ENCODE assay signal across 1 cellular context in the genomic region with DNA sequence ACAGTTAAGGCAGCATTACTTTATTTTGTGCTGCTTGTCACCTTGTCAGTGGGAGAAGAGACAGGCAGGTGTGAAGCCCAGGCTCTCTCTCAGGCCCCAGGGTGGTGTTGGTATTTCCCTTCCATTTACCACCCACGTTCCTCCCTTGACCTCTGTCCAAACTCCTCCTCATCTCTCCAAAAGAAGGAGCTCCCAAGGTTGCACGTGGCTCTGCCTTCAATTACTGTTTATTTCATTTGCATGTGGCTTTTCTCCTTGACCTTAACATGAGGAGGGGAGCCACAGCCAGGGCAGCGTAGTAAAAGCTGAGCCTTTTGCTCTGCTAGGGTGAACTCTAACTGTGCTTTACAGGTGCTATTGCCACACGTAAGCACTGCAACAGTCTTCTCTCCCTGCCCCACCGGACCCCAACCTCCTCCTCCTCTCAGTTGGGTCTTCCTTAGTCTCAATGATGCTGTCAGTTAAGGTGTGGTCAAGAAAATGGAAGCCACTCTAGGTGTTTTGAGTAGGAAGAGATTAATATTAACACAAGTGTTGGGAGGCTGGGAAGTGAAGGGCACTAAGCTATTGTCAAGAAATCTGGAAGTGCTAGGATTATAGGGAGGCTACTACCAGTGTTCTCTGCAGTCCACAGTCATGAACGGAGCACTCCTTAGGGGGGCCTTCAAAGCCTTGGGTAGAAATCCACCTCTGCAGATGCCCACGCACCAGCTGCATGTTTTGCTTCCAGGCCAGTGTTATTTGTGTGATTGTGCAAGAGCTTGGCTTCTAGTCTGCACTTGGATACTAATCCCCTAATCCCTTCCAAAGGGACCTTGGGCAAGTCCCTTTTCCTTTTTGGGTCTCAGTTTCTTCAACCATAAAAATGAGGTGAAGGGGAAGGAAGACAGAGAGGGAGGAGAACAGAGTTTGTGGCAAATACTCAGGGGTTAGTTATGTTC.
A peak's percentile ranks its signal among the peaks of the same experiment; 100 is the strongest.
TF ChIP-seq lines count a peak whose summit lies in the region.

No MANE protein-coding gene starts in this region.

TF ChIP-seq in HepG2, 621 proteins besides CTCF, POLR2A, EP300 and RAD21 (continued from another document and continues in another):
- TF ChIP-seq SRSF4 (IDR thresholded peaks at IDR 0.05; ENCODE audit: low read depth, low read length, poor library complexity, severe bottlenecking) = no peak
- peak; percentile 70; the same call in 1 of the 2 replicates for TF ChIP-seq ZNF644 (CRISPR knock-in tag; IDR thresholded peaks at IDR 0.05; ENCODE audit: low read depth)
- TF ChIP-seq, protein P1, sequence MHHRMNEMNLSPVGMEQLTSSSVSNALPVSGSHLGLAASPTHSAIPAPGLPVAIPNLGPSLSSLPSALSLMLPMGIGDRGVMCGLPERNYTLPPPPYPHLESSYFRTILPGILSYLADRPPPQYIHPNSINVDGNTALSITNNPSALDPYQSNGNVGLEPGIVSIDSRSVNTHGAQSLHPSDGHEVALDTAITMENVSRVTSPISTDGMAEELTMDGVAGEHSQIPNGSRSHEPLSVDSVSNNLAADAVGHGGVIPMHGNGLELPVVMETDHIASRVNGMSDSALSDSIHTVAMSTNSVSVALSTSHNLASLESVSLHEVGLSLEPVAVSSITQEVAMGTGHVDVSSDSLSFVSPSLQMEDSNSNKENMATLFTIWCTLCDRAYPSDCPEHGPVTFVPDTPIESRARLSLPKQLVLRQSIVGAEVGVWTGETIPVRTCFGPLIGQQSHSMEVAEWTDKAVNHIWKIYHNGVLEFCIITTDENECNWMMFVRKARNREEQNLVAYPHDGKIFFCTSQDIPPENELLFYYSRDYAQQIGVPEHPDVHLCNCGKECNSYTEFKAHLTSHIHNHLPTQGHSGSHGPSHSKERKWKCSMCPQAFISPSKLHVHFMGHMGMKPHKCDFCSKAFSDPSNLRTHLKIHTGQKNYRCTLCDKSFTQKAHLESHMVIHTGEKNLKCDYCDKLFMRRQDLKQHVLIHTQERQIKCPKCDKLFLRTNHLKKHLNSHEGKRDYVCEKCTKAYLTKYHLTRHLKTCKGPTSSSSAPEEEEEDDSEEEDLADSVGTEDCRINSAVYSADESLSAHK (CRISPR knock-in tag; IDR thresholded peaks at IDR 0.05; ENCODE audit: borderline replicate concordance) = no peak
- no peak for TF ChIP-seq IRF2 (CRISPR knock-in tag; IDR thresholded peaks at IDR 0.05)
- TF ChIP-seq, protein P2, sequence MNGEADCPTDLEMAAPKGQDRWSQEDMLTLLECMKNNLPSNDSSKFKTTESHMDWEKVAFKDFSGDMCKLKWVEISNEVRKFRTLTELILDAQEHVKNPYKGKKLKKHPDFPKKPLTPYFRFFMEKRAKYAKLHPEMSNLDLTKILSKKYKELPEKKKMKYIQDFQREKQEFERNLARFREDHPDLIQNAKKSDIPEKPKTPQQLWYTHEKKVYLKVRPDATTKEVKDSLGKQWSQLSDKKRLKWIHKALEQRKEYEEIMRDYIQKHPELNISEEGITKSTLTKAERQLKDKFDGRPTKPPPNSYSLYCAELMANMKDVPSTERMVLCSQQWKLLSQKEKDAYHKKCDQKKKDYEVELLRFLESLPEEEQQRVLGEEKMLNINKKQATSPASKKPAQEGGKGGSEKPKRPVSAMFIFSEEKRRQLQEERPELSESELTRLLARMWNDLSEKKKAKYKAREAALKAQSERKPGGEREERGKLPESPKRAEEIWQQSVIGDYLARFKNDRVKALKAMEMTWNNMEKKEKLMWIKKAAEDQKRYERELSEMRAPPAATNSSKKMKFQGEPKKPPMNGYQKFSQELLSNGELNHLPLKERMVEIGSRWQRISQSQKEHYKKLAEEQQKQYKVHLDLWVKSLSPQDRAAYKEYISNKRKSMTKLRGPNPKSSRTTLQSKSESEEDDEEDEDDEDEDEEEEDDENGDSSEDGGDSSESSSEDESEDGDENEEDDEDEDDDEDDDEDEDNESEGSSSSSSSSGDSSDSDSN (CRISPR knock-in tag; IDR thresholded peaks at IDR 0.05) = no peak
- no peak for TF ChIP-seq ZNF570 (CRISPR knock-in tag; IDR thresholded peaks at IDR 0.05; ENCODE audit: borderline replicate concordance)
- TF ChIP-seq CEBPG (CRISPR knock-in tag; IDR thresholded peaks at IDR 0.05) = peak; percentile 95
- TF ChIP-seq FOXJ3 (CRISPR knock-in tag; IDR thresholded peaks at IDR 0.05; ENCODE audit: borderline replicate concordance) = 0 out of 2 replicates have a peak, but pooled peaks have one; percentile 45
- TF ChIP-seq, protein P3, sequence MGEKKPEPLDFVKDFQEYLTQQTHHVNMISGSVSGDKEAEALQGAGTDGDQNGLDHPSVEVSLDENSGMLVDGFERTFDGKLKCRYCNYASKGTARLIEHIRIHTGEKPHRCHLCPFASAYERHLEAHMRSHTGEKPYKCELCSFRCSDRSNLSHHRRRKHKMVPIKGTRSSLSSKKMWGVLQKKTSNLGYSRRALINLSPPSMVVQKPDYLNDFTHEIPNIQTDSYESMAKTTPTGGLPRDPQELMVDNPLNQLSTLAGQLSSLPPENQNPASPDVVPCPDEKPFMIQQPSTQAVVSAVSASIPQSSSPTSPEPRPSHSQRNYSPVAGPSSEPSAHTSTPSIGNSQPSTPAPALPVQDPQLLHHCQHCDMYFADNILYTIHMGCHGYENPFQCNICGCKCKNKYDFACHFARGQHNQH (CRISPR knock-in tag; IDR thresholded peaks at IDR 0.05) = 0 out of 2 replicates have a peak, but pooled peaks have one; percentile 19
- 0 out of 2 replicates have a peak, but pooled peaks have one; percentile 13 for TF ChIP-seq NR2F6 (IDR thresholded peaks at IDR 0.05)
- 0 out of 2 replicates have a peak, but pooled peaks have one; percentile 15 for TF ChIP-seq NR2F6 (CRISPR knock-in tag; IDR thresholded peaks at IDR 0.05)
- TF ChIP-seq RXRA (CRISPR knock-in tag; IDR thresholded peaks at IDR 0.05) = no peak
- TF ChIP-seq ZNF292 (CRISPR knock-in tag; IDR thresholded peaks at IDR 0.05; ENCODE audit: borderline replicate concordance, low read depth) = no peak
- no peak for TF ChIP-seq ZNF24 (IDR thresholded peaks at IDR 0.05)
- peak; percentile 75; the same call in 1 of the 2 replicates for TF ChIP-seq NR2C2 (CRISPR knock-in tag; IDR thresholded peaks at IDR 0.05; ENCODE audit: borderline replicate concordance)
- no peak for TF ChIP-seq ZSCAN21 (CRISPR knock-in tag; IDR thresholded peaks at IDR 0.05; ENCODE audit: borderline replicate concordance)
- TF ChIP-seq CBX1 (IDR thresholded peaks at IDR 0.05; ENCODE audit: low read depth) = no peak
- TF ChIP-seq, protein P4, sequence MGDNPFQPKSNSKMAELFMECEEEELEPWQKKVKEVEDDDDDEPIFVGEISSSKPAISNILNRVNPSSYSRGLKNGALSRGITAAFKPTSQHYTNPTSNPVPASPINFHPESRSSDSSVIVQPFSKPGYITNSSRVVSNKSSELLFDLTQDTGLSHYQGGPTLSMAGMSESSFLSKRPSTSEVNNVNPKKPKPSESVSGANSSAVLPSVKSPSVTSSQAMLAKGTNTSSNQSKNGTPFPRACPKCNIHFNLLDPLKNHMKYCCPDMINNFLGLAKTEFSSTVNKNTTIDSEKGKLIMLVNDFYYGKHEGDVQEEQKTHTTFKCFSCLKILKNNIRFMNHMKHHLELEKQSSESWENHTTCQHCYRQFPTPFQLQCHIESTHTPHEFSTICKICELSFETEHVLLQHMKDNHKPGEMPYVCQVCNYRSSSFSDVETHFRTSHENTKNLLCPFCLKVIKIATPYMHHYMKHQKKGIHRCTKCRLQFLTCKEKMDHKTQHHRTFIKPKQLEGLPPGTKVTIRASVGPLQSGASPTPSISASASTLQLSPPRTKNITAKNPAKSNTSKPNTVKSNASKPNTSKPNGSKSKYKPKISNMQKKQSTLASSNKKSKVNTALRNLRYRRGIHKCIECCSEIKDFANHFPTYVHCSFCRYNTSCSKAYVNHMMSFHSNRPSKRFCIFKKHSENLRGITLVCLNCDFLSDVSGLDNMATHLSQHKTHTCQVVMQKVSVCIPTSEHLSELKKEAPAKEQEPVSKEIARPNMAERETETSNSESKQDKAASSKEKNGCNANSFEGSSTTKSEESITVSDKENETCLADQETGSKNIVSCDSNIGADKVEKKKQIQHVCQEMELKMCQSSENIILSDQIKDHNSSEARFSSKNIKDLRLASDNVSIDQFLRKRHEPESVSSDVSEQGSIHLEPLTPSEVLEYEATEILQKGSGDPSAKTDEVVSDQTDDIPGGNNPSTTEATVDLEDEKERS (CRISPR knock-in tag; IDR thresholded peaks at IDR 0.05) = no peak
- no peak for TF ChIP-seq MEIS1 (CRISPR knock-in tag; IDR thresholded peaks at IDR 0.05; ENCODE audit: borderline replicate concordance)
- no peak for TF ChIP-seq HCFC1 (IDR thresholded peaks at IDR 0.05; ENCODE audit: low read depth, low read length)
- peak; percentile 65; the same call in 1 of the 2 replicates for TF ChIP-seq NCOA1 (CRISPR knock-in tag; IDR thresholded peaks at IDR 0.05)
- TF ChIP-seq, protein P5, sequence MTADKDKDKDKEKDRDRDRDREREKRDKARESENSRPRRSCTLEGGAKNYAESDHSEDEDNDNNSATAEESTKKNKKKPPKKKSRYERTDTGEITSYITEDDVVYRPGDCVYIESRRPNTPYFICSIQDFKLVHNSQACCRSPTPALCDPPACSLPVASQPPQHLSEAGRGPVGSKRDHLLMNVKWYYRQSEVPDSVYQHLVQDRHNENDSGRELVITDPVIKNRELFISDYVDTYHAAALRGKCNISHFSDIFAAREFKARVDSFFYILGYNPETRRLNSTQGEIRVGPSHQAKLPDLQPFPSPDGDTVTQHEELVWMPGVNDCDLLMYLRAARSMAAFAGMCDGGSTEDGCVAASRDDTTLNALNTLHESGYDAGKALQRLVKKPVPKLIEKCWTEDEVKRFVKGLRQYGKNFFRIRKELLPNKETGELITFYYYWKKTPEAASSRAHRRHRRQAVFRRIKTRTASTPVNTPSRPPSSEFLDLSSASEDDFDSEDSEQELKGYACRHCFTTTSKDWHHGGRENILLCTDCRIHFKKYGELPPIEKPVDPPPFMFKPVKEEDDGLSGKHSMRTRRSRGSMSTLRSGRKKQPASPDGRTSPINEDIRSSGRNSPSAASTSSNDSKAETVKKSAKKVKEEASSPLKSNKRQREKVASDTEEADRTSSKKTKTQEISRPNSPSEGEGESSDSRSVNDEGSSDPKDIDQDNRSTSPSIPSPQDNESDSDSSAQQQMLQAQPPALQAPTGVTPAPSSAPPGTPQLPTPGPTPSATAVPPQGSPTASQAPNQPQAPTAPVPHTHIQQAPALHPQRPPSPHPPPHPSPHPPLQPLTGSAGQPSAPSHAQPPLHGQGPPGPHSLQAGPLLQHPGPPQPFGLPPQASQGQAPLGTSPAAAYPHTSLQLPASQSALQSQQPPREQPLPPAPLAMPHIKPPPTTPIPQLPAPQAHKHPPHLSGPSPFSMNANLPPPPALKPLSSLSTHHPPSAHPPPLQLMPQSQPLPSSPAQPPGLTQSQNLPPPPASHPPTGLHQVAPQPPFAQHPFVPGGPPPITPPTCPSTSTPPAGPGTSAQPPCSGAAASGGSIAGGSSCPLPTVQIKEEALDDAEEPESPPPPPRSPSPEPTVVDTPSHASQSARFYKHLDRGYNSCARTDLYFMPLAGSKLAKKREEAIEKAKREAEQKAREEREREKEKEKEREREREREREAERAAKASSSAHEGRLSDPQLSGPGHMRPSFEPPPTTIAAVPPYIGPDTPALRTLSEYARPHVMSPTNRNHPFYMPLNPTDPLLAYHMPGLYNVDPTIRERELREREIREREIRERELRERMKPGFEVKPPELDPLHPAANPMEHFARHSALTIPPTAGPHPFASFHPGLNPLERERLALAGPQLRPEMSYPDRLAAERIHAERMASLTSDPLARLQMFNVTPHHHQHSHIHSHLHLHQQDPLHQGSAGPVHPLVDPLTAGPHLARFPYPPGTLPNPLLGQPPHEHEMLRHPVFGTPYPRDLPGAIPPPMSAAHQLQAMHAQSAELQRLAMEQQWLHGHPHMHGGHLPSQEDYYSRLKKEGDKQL (CRISPR knock-in tag; IDR thresholded peaks at IDR 0.05; ENCODE audit: low read depth) = no peak
- no peak for TF ChIP-seq ZNF446 (CRISPR knock-in tag; IDR thresholded peaks at IDR 0.05)
- no peak for TF ChIP-seq SP2 (CRISPR knock-in tag; IDR thresholded peaks at IDR 0.05)
- 0 out of 4 replicates have a peak, but pooled peaks of 1 of the 2 experiments have one; percentile 12 for TF ChIP-seq NR2F1 (CRISPR knock-in tag; IDR thresholded peaks at IDR 0.05)
- TF ChIP-seq TBL1XR1 (IDR thresholded peaks at IDR 0.05; ENCODE audit: borderline replicate concordance, low read length, partially characterized antibody) = no peak
- peak; percentile 28; the same call in 1 of the 2 replicates for TF ChIP-seq SAP130 (CRISPR knock-in tag; IDR thresholded peaks at IDR 0.05; ENCODE audit: low read depth)
- TF ChIP-seq, protein P6, sequence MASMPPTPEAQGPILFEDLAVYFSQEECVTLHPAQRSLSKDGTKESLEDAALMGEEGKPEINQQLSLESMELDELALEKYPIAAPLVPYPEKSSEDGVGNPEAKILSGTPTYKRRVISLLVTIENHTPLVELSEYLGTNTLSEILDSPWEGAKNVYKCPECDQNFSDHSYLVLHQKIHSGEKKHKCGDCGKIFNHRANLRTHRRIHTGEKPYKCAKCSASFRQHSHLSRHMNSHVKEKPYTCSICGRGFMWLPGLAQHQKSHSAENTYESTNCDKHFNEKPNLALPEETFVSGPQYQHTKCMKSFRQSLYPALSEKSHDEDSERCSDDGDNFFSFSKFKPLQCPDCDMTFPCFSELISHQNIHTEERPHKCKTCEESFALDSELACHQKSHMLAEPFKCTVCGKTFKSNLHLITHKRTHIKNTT (CRISPR knock-in tag; IDR thresholded peaks at IDR 0.05) = no peak
- TF ChIP-seq FOXO1 (CRISPR knock-in tag; IDR thresholded peaks at IDR 0.05) = peak; percentile 45; the same call in 1 of the 2 replicates
- TF ChIP-seq RFX1 (IDR thresholded peaks at IDR 0.05) = no peak
- TF ChIP-seq, protein P7, sequence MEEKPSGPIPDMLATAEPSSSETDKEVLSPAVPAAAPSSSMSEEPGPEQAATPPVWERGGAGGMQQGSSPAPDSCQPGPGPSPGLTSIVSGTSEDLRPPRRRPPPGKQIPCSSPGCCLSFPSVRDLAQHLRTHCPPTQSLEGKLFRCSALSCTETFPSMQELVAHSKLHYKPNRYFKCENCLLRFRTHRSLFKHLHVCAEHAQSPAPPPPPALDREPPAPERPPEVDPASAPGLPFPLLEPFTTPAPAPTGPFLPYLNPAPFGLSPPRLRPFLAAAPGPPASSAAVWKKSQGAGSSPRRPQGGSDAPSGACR (CRISPR knock-in tag; IDR thresholded peaks at IDR 0.05) = no peak
- TF ChIP-seq GABPA (IDR thresholded peaks at IDR 0.05; ENCODE audit: low read depth, low read length) = no peak
- 0 out of 2 replicates have a peak, but pooled peaks have one; percentile 20 for TF ChIP-seq GABPA (CRISPR knock-in tag; IDR thresholded peaks at IDR 0.05; ENCODE audit: low read depth)
- 0 out of 2 replicates have a peak, but pooled peaks have one; percentile 47 for TF ChIP-seq ZNF761 (CRISPR knock-in tag; conservative IDR thresholded peaks at IDR 0.05)
- no peak for TF ChIP-seq SIN3A (IDR thresholded peaks at IDR 0.05; ENCODE audit: borderline replicate concordance, low read depth, low read length)
- TF ChIP-seq, protein P8, sequence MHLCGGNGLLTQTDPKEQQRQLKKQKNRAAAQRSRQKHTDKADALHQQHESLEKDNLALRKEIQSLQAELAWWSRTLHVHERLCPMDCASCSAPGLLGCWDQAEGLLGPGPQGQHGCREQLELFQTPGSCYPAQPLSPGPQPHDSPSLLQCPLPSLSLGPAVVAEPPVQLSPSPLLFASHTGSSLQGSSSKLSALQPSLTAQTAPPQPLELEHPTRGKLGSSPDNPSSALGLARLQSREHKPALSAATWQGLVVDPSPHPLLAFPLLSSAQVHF (CRISPR knock-in tag; IDR thresholded peaks at IDR 0.05) = no peak
- TF ChIP-seq, protein P9, sequence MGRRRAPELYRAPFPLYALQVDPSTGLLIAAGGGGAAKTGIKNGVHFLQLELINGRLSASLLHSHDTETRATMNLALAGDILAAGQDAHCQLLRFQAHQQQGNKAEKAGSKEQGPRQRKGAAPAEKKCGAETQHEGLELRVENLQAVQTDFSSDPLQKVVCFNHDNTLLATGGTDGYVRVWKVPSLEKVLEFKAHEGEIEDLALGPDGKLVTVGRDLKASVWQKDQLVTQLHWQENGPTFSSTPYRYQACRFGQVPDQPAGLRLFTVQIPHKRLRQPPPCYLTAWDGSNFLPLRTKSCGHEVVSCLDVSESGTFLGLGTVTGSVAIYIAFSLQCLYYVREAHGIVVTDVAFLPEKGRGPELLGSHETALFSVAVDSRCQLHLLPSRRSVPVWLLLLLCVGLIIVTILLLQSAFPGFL (CRISPR knock-in tag; IDR thresholded peaks at IDR 0.05) = no peak
- peak; percentile 49 for TF ChIP-seq SALL1 (CRISPR knock-in tag; IDR thresholded peaks at IDR 0.05)
